12 cellular contexts compared by ENCODE assay signal in genomic region chr17:2792541-2793169, GRCh38. TPM values are rescaled to one million over a fixed set of nuclear protein-coding genes. Genes with fewer than 3 reads are reported as not detected.
DNase-seq lines count a peak whose midpoint lies in the region; TF ChIP-seq lines count a peak whose summit lies in the region.
"Had no signal": no experiment of that assay in that cellular context is flagged by ENCODE, and none has a peak within 500 bp of the region (broad histone marks: within the 10 kb centered on the region; RNA-seq: fewer than 3 reads in every experiment).

No MANE protein-coding gene starts in this region.

- H3K9ac ChIP-seq in mesendoderm (ENCODE audit: low read length) = no peak overlapping the region

- H2BK5ac ChIP-seq in mesendoderm (ENCODE audit: low read length) = no peak overlapping the region

- H3K79me2 ChIP-seq in mesendoderm (ENCODE audit: control insufficient read depth, insufficient read depth, low read length) = no peaks in the 10 kb centered on the region

- H2BK120ac ChIP-seq in mesendoderm (ENCODE audit: low read depth, low read length) = no peak overlapping the region

- H3K27me3 Mint-ChIP-seq in CD8-positive, alpha-beta memory T cell = peaks cover 0 to 5% of the 10 kb centered on the region in 2 donors
- peaks cover 14% of the 10 kb centered on the region for H3K27me3 Mint-ChIP-seq in Calu3 (ENCODE audit: unreplicated experiment)

- no TSS peak for BruUV-seq in Calu3 (replicated peaks; lab: Mats Ljungman, UMichigan)

- H3K27ac Mint-ChIP-seq in CD8-positive, alpha-beta memory T cell = peak overlapping the region; percentile 36 to 94 (median 85)
- H3K27ac Mint-ChIP-seq in Calu3 (ENCODE audit: unreplicated experiment) = no peak overlapping the region

- H3K4me2 ChIP-seq in mesendoderm (ENCODE audit: low read length) = no peak overlapping the region

- peaks cover 62% of the 10 kb centered on the region for H3K4me1 ChIP-seq in CD8-positive, alpha-beta memory T cell (ENCODE audit: insufficient read depth, low read length)
- H3K4me1 ChIP-seq in sigmoid colon (no peaks in the 10 kb centered on the region), mesendoderm (ENCODE audit: control insufficient read depth, low read depth, low read length) (no peaks in the 10 kb centered on the region)
- H3K4me1 ChIP-seq: SJSA1 had no signal

- DNase-seq in CD8-positive, alpha-beta memory T cell = peak; percentile 57 to 89 (median 79)
- peak; percentile 41 to 50 for DNase-seq in activated CD4-positive, alpha-beta T cell treated with anti-CD3 and anti-CD28 coated beads for 4 hours
- DNase-seq in activated gamma-delta T cell treated with anti-CD3 and anti-CD28 coated beads, Interleukin-2, amount 50 U/mL, for 16 hours (ENCODE audit: low read depth) = peak; percentile 77
- DNase-seq in stimulated activated CD4-positive, alpha-beta T cell treated with anti-CD3 and anti-CD28 coated beads, Interleukin-4, amount 100 ng/mL, for 24 hours = peak; percentile 65
- DNase-seq in NCI-H774 (lab: John Stamatoyannopoulos, UW) (no peak), sigmoid colon (no peak), Calu3 (no peak), mesendoderm (no peak)
- DNase-seq: Kasumi-1, NCI-H524 had no signal

- peak overlapping the region; percentile 79 to 98 (median 95) for H3K4me3 Mint-ChIP-seq in CD8-positive, alpha-beta memory T cell
- H3K4me3 Mint-ChIP-seq in Calu3 (ENCODE audit: low read depth, unreplicated experiment) = no peak overlapping the region

- no peak overlapping the region for H3K23ac ChIP-seq in mesendoderm (ENCODE audit: low read length)

- H3K4ac ChIP-seq in mesendoderm (ENCODE audit: low read depth, low read length) = no peak overlapping the region

- peaks cover 0 to 5% (median 0%) of the 10 kb centered on the region in 3 donors for H3K36me3 Mint-ChIP-seq in CD8-positive, alpha-beta memory T cell
- no peaks in the 10 kb centered on the region for H3K36me3 Mint-ChIP-seq in Calu3 (ENCODE audit: insufficient read depth, unreplicated experiment)

- POLR2A ChIA-PET in CD8-positive, alpha-beta memory T cell (lab: Charles Lee) = interaction anchor here (4.3 kb wide), 1 partner anchor 22 kb away, joined by 54 read pairs; no protein-coding TSS in a partner anchor

- no peak overlapping the region for H4K8ac ChIP-seq in mesendoderm (ENCODE audit: low read depth, low read length)

- no peak overlapping the region for H3K18ac ChIP-seq in mesendoderm (ENCODE audit: low read length)

- H4K5ac ChIP-seq in mesendoderm (ENCODE audit: low read length) = no peak overlapping the region

- H3K27ac ChIP-seq in CD8-positive, alpha-beta memory T cell (ENCODE audit: low read depth, low read length) = no peak overlapping the region
- H3K27ac ChIP-seq in sigmoid colon (no peak overlapping the region), mesendoderm (ENCODE audit: low read depth, low read length) (no peak overlapping the region)
- H3K27ac ChIP-seq: SJSA1, skin epidermis had no signal

- no peaks in the 10 kb centered on the region for H3K79me1 ChIP-seq in mesendoderm (ENCODE audit: low read length)

- TF ChIP-seq EP300 in sigmoid colon (IDR thresholded peaks at IDR 0.05) = no peak

- H3K36me3 ChIP-seq in CD8-positive, alpha-beta memory T cell (ENCODE audit: insufficient read depth, low read length) = no peaks in the 10 kb centered on the region
- H3K36me3 ChIP-seq in sigmoid colon (no peaks in the 10 kb centered on the region), mesendoderm (ENCODE audit: control insufficient read depth, insufficient read depth, low read length) (no peaks in the 10 kb centered on the region)
- H3K36me3 ChIP-seq: SJSA1 had no signal

- peaks cover 67 to 77% (median 72%) of the 10 kb centered on the region in 3 donors for H3K4me1 Mint-ChIP-seq in CD8-positive, alpha-beta memory T cell
- peaks cover 14% of the 10 kb centered on the region for H3K4me1 Mint-ChIP-seq in Calu3 (ENCODE audit: low read depth, unreplicated experiment)

- 54 to 76% methylated on average over 21 of the region's 21 CpGs for WGBS in sigmoid colon, 2 donors
- no CpG with 5 or more reads among the region's 21 CpGs for WGBS in mesendoderm (ENCODE audit: extremely low coverage, insufficient coverage, low lambda C conversion rate)

- intact Hi-C loops in sigmoid colon (cut with DNase I) (no loop called here), Calu3 (cut with micrococcal nuclease; ENCODE audit: unreplicated experiment) (no loop called here)

- no peaks in the 10 kb centered on the region for H3K9me3 ChIP-seq in CD8-positive, alpha-beta memory T cell (ENCODE audit: low read length)
- H3K9me3 ChIP-seq in sigmoid colon = no peaks in the 10 kb centered on the region
- H3K9me3 ChIP-seq: SJSA1 had no signal

- no peaks in the 10 kb centered on the region for H3K27me3 ChIP-seq in CD8-positive, alpha-beta memory T cell (ENCODE audit: insufficient read depth, low read length, poor library complexity, severe bottlenecking)
- H3K27me3 ChIP-seq in sigmoid colon (peaks cover 0 to 29% (median 0%) of the 10 kb centered on the region in 3 donors), mesendoderm (ENCODE audit: insufficient read depth, low read length, poor library complexity) (no peaks in the 10 kb centered on the region)

- no peak overlapping the region for H3K56ac ChIP-seq in mesendoderm (ENCODE audit: low read length)

- no peak overlapping the region for H2BK15ac ChIP-seq in mesendoderm (replicated peaks; ENCODE audit: low read depth)

- TF ChIP-seq CTCF in sigmoid colon (IDR thresholded peaks at IDR 0.05) (no peak), Calu3 (IDR thresholded peaks at IDR 0.05; ENCODE audit: unreplicated experiment) (no peak)

- no peaks in the 10 kb centered on the region for H3K9me3 Mint-ChIP-seq in CD8-positive, alpha-beta memory T cell
- H3K9me3 Mint-ChIP-seq in Calu3 (ENCODE audit: low read depth, unreplicated experiment) = no peaks in the 10 kb centered on the region

- peak overlapping the region; percentile 29 for H3K4me3 ChIP-seq in CD8-positive, alpha-beta memory T cell (ENCODE audit: low read length)
- H3K4me3 ChIP-seq in sigmoid colon (no peak overlapping the region), mesendoderm (ENCODE audit: low read length) (no peak overlapping the region)
- H3K4me3 ChIP-seq: SJSA1, skin epidermis had no signal

- no peak for TF ChIP-seq POLR2A in sigmoid colon (IDR thresholded peaks at IDR 0.05)

- no peak overlapping the region for H2AK5ac ChIP-seq in mesendoderm (ENCODE audit: low read length)

- CTCF ChIA-PET in CD8-positive, alpha-beta memory T cell (lab: Charles Lee) = interaction anchor here (0.9 to 7.0 kb wide), 3 partner anchors 11 to 32 kb away, joined by 3 to 62 read pairs (median 3); no protein-coding TSS in a partner anchor
- CTCF ChIA-PET in Calu3 (lab: Charles Lee) = interaction anchor here (1.5 kb wide), 1 partner anchor 14 kb away, joined by 3 read pairs; no protein-coding TSS in a partner anchor

RNA-seq across cellular contexts. Expression of gene RAP1GAP2, which starts 3.6 kb away (rescaled TPM):
- total RNA-seq in CD8-positive, alpha-beta memory T cell = 1 to 10 TPM; 1.2 to 1.4 TPM
- polyA plus RNA-seq in CD8-positive, alpha-beta memory T cell = 6.3 TPM
- 10 to 100 TPM in 2 of 4 donors, 1 to 10 TPM in 2; 4.8 to 14.7 (median 10.0) TPM for total RNA-seq in sigmoid colon
- 10 to 100 TPM in 2 of 3 donors, 1 to 10 TPM in 1; 9.6 to 13.4 (median 12.8) TPM for polyA plus RNA-seq in sigmoid colon
- total RNA-seq in Calu3 (2022) = 28.9 and 38.4 TPM in 2 replicates
- polyA plus RNA-seq in mesendoderm (2013, experiment 1 of 2) = 20.7 TPM
- polyA plus RNA-seq in mesendoderm (2013, experiment 2 of 2) = 21.1 TPM

RNA-seq across cellular contexts. Expression of gene CCDC92B, which starts 43.2 kb away (rescaled TPM):
- under 1 TPM in 1 of 2 experiments, not detected in 1; 0.07 TPM for total RNA-seq in CD8-positive, alpha-beta memory T cell
- not detected for polyA plus RNA-seq in CD8-positive, alpha-beta memory T cell
- under 1 TPM in 1 of 4 donors, not detected in 3; 0.14 TPM for total RNA-seq in sigmoid colon
- under 1 TPM; under 0.01 to 0.77 (median 0.23) TPM for polyA plus RNA-seq in sigmoid colon
- 0.15 TPM in 1 of 2 replicates, not detected in the other for total RNA-seq in Calu3 (2022)
- 2.4 TPM for polyA plus RNA-seq in mesendoderm (2013, experiment 1 of 2)
- 2.2 TPM for polyA plus RNA-seq in mesendoderm (2013, experiment 2 of 2)
- total RNA-seq: SJSA1 had no signal

Comparison
In these comparisons a context has a peak if more than half of its experiments do, and no peak if none do; other contexts are left out.
1. DNase-seq: peak in CD8-positive, alpha-beta memory T cell (5 of 5), activated CD4-positive, alpha-beta T cell treated with anti-CD3 and anti-CD28 coated beads for 4 hours (2 of 2), activated gamma-delta T cell treated with anti-CD3 and anti-CD28 coated beads, Interleukin-2, amount 50 U/mL, for 16 hours (single experiment) and stimulated activated CD4-positive, alpha-beta T cell treated with anti-CD3 and anti-CD28 coated beads, Interleukin-4, amount 100 ng/mL, for 24 hours (single experiment); none in NCI-H774 (single experiment), sigmoid colon (single experiment), Calu3 (single experiment) and mesendoderm (single experiment).